Comparison of ENCODE assay signal across 1 cellular context in the genomic region with DNA sequence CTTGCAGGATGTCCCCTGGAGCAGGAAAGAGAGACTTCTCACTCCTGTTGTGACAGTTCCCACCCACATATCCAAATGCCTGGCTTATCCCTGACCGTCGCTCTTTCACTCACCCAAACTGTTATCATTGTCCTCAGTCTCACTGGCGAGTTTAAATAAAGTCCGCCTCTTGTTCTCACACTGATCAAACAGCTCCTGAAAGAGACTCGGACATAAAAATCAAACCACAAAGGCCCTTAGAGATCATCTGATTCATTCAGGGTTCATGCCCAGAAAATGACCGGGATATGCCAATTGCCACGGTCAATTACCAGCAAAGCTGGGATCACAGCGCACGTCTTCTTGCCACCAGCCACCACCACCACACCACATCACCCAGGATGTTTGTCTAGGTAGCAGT.
A peak's percentile ranks its signal among the peaks of the same experiment; 100 is the strongest.
TF ChIP-seq lines count a peak whose summit lies in the region.

No MANE protein-coding gene starts in this region.

TF ChIP-seq in HepG2, 621 proteins besides CTCF, POLR2A, EP300 and RAD21:
- TF ChIP-seq NCOA2 (CRISPR knock-in tag; IDR thresholded peaks at IDR 0.05), result no peak
- peak; percentile 38 for TF ChIP-seq RBM22 (optimal IDR thresholded peaks at IDR 0.05; ENCODE audit: low read length)
- TF ChIP-seq SYNCRIP (IDR thresholded peaks at IDR 0.05; ENCODE audit: insufficient read depth, low read depth, low read length), result no peak
